In genomic region chr2:214676421-214677089, GRCh38 we compare ENCODE assay signal across 16 cellular contexts.
"Had no signal": no experiment of that assay in that cellular context is flagged by ENCODE, and none has a peak within 500 bp of the region (broad histone marks: within the 10 kb centered on the region; RNA-seq: fewer than 3 reads in every experiment).

No MANE protein-coding gene starts in this region.

- H3K27ac ChIP-seq: adrenal gland, body of pancreas, transverse colon, WERI-Rb-1 had no signal

- H3K4me1 ChIP-seq: adrenal gland, body of pancreas, transverse colon had no signal

- H3K9me3 ChIP-seq: adrenal gland, body of pancreas, transverse colon had no signal

- H3K27me3 ChIP-seq: adrenal gland, body of pancreas, transverse colon had no signal

- H3K4me3 ChIP-seq: adrenal gland, body of pancreas, transverse colon had no signal

- ATAC-seq: body of pancreas; effector memory CD8-positive, alpha-beta T cell; sciatic nerve had no signal

- H3K36me3 ChIP-seq: adrenal gland, transverse colon, WERI-Rb-1 had no signal

- DNase-seq: activated CD4-positive, alpha-beta T cell treated with anti-CD3 and anti-CD28 coated beads, Interleukin-2, amount 10 ng/mL, durations not matched to agents 7 days and 5 days; activated CD8-positive, alpha-beta memory T cell treated with anti-CD3 and anti-CD28 coated beads for 24 hours; activated naive CD4-positive, alpha-beta T cell treated with anti-CD3 and anti-CD28 coated beads, Interleukin-2, amount 50 U/mL, for 16 hours; adrenal gland; body of pancreas; effector memory CD8-positive, alpha-beta T cell; erythroblast; hippocampal formation; mesendoderm; nephron progenitor cell; stimulated activated CD4-positive, alpha-beta T cell treated with anti-CD3 and anti-CD28 coated beads, Interleukin-2, amount 100 ng/mL, for 24 hours; stimulated activated naive B cell treated with anti-CD40 and anti-IgM and Interleukin-4, amounts not matched to agents 10 μg/mL and 1 μg/mL and 100 μg/mL, for 72 hours; substantia nigra; transverse colon; WERI-Rb-1 had no signal
